In the genomic region with DNA sequence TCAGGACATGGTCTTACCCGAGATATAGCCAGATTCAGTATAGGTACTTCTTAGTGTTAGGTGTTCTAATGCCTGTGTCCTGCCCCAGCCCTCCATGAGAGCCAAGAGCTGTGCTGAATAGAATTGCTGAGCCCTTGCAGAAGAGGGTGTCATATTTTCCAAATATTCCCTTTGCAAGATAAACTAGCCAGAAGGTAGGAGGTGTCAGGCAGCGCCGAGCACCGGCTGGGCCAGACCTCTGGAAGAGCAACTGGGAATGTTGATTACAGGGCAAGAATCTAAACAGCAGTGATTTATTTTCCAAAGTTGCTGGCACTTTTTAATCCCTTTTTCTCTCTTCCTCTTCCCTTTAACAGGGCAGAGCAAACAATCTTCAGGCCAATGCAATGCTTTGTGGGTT, we compare ENCODE assay signal across 12 cellular contexts. TPM values are rescaled to one million over a fixed set of nuclear protein-coding genes. Genes with fewer than 3 reads are reported as not detected.
DNase-seq lines count a peak whose midpoint lies in the region; ATAC-seq, FAIRE-seq and TF ChIP-seq lines count a peak whose summit lies in the region.
"Had no signal": no experiment of that assay in that cellular context is flagged by ENCODE, and none has a peak within 500 bp of the region (broad histone marks: within the 10 kb centered on the region; RNA-seq: fewer than 3 reads in every experiment).

No MANE protein-coding gene starts in this region.

- H3K27me3 Mint-ChIP-seq in activated naive CD4-positive, alpha-beta T cell treated with anti-CD3 and anti-CD28 coated beads, Interleukin-2, amount 50 U/mL, for 24 hours, result no peaks in the 10 kb centered on the region
- H3K27me3 Mint-ChIP-seq: activated CD8-positive, alpha-beta memory T cell treated with anti-CD3 and anti-CD28 coated beads, Interleukin-2, amount 10 ng/mL, durations not matched to agents 7 days and 5 days had no signal

- no peak for TF ChIP-seq CTCF in upper lobe of right lung (IDR thresholded peaks at IDR 0.05)
- TF ChIP-seq CTCF in kidney (IDR thresholded peaks at IDR 0.05; ENCODE audit: borderline replicate concordance, extremely low read depth, insufficient read depth), result no peak

- H3K36me3 Mint-ChIP-seq in activated naive CD4-positive, alpha-beta T cell treated with anti-CD3 and anti-CD28 coated beads, Interleukin-2, amount 50 U/mL, for 24 hours, result no peaks in the 10 kb centered on the region
- no peaks in the 10 kb centered on the region for H3K36me3 Mint-ChIP-seq in activated naive CD4-positive, alpha-beta T cell treated with anti-CD3 and anti-CD28 coated beads, Interleukin-2, amount 50 U/mL, for 72 hours
- H3K36me3 Mint-ChIP-seq: activated CD8-positive, alpha-beta memory T cell treated with anti-CD3 and anti-CD28 coated beads, Interleukin-2, amount 10 ng/mL, durations not matched to agents 7 days and 5 days had no signal

- H3K27me3 ChIP-seq in effector memory CD4-positive, alpha-beta T cell (replicated peaks; ENCODE audit: control insufficient read depth, insufficient read depth, low read length, poor library complexity, severe bottlenecking), result no peaks in the 10 kb centered on the region
- H3K27me3 ChIP-seq in upper lobe of right lung, result no peaks in the 10 kb centered on the region

- ATAC-seq in activated naive CD4-positive, alpha-beta T cell treated with anti-CD3 and anti-CD28 coated beads, Interleukin-2, amount 50 U/mL, for 72 hours, result no peak
- ATAC-seq in upper lobe of right lung (no peak), HG02870 (IDR thresholded peaks at IDR 0.05; ENCODE audit: unreplicated experiment) (no peak), HG03196 (IDR thresholded peaks at IDR 0.05; ENCODE audit: unreplicated experiment) (no peak)
- ATAC-seq: activated CD8-positive, alpha-beta memory T cell treated with anti-CD3 and anti-CD28 coated beads, Interleukin-2, amount 10 ng/mL, durations not matched to agents 7 days and 5 days had no signal

- H3K4me3 Mint-ChIP-seq in activated naive CD4-positive, alpha-beta T cell treated with anti-CD3 and anti-CD28 coated beads, Interleukin-2, amount 50 U/mL, for 24 hours, result no peak overlapping the region
- H3K4me3 Mint-ChIP-seq: activated CD8-positive, alpha-beta memory T cell treated with anti-CD3 and anti-CD28 coated beads, Interleukin-2, amount 10 ng/mL, durations not matched to agents 7 days and 5 days had no signal

- no peak for DNase-seq in activated naive CD4-positive, alpha-beta T cell treated with anti-CD3 and anti-CD28 coated beads, Interleukin-2, amount 50 U/mL, for 72 hours (ENCODE audit: low spot score in 2 of 2)
- no peak for DNase-seq in effector memory CD4-positive, alpha-beta T cell
- DNase-seq in upper lobe of right lung, result no peak
- DNase-seq in kidney, result no peak
- DNase-seq: activated CD8-positive, alpha-beta memory T cell treated with anti-CD3 and anti-CD28 coated beads, Interleukin-2, amount 10 ng/mL, durations not matched to agents 7 days and 5 days; activated naive CD4-positive, alpha-beta T cell treated with Interleukin-2 at 50 U/mL for 16 hours; stimulated activated naive CD4-positive, alpha-beta T cell treated with Interleukin-2 at 50 U/mL for 16 hours had no signal

- no peak overlapping the region for H3K4me3 ChIP-seq in effector memory CD4-positive, alpha-beta T cell (ENCODE audit: insufficient read depth, low read depth, low read length, poor library complexity, severe bottlenecking)
- H3K4me3 ChIP-seq in mesodermal cell (ENCODE audit: extremely low read depth, insufficient read depth, low read length, poor library complexity, severe bottlenecking) (no peak overlapping the region), upper lobe of right lung (no peak overlapping the region), kidney (ENCODE audit: low read length in 2 of 2) (no peak overlapping the region)

- no peak for FAIRE-seq in kidney (lab: Jason Lieb, UNC)
- FAIRE-seq: frontal cortex had no signal

- H3K4me1 Mint-ChIP-seq in activated naive CD4-positive, alpha-beta T cell treated with anti-CD3 and anti-CD28 coated beads, Interleukin-2, amount 50 U/mL, for 24 hours, result peaks cover 17% of the 10 kb centered on the region

- peaks cover 33% of the 10 kb centered on the region for H3K4me1 ChIP-seq in effector memory CD4-positive, alpha-beta T cell (ENCODE audit: control insufficient read depth, insufficient read depth, low read length, poor library complexity, severe bottlenecking)
- peaks cover 45% of the 10 kb centered on the region for H3K4me1 ChIP-seq in mesodermal cell (ENCODE audit: control insufficient read depth, insufficient read depth, low read length, poor library complexity, severe bottlenecking)
- peaks cover 19% of the 10 kb centered on the region for H3K4me1 ChIP-seq in upper lobe of right lung
- H3K4me1 ChIP-seq in kidney (ENCODE audit: control insufficient read depth in 1 of 2, insufficient read depth in 1 of 2, low read depth in 1 of 2, low read length in 2 of 2), result peaks cover 0 to 8% of the 10 kb centered on the region in 2 donors

- H3K9me3 ChIP-seq in effector memory CD4-positive, alpha-beta T cell (ENCODE audit: control insufficient read depth, low read length), result no peaks in the 10 kb centered on the region
- H3K9me3 ChIP-seq in mesodermal cell (ENCODE audit: control insufficient read depth, low read length) (no peaks in the 10 kb centered on the region), upper lobe of right lung (no peaks in the 10 kb centered on the region), kidney (ENCODE audit: control insufficient read depth in 1 of 2, low read length in 2 of 2) (no peaks in the 10 kb centered on the region)

- WGBS in mesodermal cell (ENCODE audit: insufficient coverage in 2 of 2), 2 experiments, result 90% methylated on average over 2 of the region's 4 CpGs; no CpG with 5 or more reads in 1 of the 2 experiments

- no peaks in the 10 kb centered on the region for H3K9me3 Mint-ChIP-seq in activated naive CD4-positive, alpha-beta T cell treated with anti-CD3 and anti-CD28 coated beads, Interleukin-2, amount 50 U/mL, for 24 hours
- H3K9me3 Mint-ChIP-seq in activated naive CD4-positive, alpha-beta T cell treated with anti-CD3 and anti-CD28 coated beads, Interleukin-2, amount 50 U/mL, for 72 hours, result no peaks in the 10 kb centered on the region

- intact Hi-C loops in upper lobe of right lung (cut with DNase I), result no loop called here
- intact Hi-C loops in kidney (cut with DNase I), result no loop called here

- peak overlapping the region; percentile 65 for H3K27ac Mint-ChIP-seq in activated naive CD4-positive, alpha-beta T cell treated with anti-CD3 and anti-CD28 coated beads, Interleukin-2, amount 50 U/mL, for 24 hours
- no peak overlapping the region for H3K27ac Mint-ChIP-seq in activated naive CD4-positive, alpha-beta T cell treated with anti-CD3 and anti-CD28 coated beads, Interleukin-2, amount 50 U/mL, for 72 hours
- H3K27ac Mint-ChIP-seq: activated CD8-positive, alpha-beta memory T cell treated with anti-CD3 and anti-CD28 coated beads, Interleukin-2, amount 10 ng/mL, durations not matched to agents 7 days and 5 days had no signal

- no peak overlapping the region for H3K9ac ChIP-seq in kidney (ENCODE audit: low read length in 2 of 2)

- no peaks in the 10 kb centered on the region for H3K36me3 ChIP-seq in effector memory CD4-positive, alpha-beta T cell (ENCODE audit: control insufficient read depth, insufficient read depth, low read length)
- H3K36me3 ChIP-seq in mesodermal cell (ENCODE audit: control insufficient read depth, insufficient read depth, low read length) (no peaks in the 10 kb centered on the region), upper lobe of right lung (no peaks in the 10 kb centered on the region), kidney (ENCODE audit: control insufficient read depth in 1 of 2, insufficient read depth in 2 of 2, low read length in 2 of 2) (no peaks in the 10 kb centered on the region)

- H3K27ac ChIP-seq in effector memory CD4-positive, alpha-beta T cell (ENCODE audit: insufficient read depth, low read length, poor library complexity, severe bottlenecking), result peak overlapping the region; percentile 93
- H3K27ac ChIP-seq in mesodermal cell (ENCODE audit: low read depth, low read length, severe bottlenecking) (peak overlapping the region; percentile 85), upper lobe of right lung (peak overlapping the region; percentile 11), kidney (ENCODE audit: low read depth in 2 of 2, low read length in 2 of 2) (no peak overlapping the region)

RNA-seq across cellular contexts. Expression of gene EZR, which starts 37.1 kb away (rescaled TPM):
- 100 to 1,000 TPM; 187 to 207 TPM for total RNA-seq in activated naive CD4-positive, alpha-beta T cell treated with anti-CD3 and anti-CD28 coated beads, Interleukin-2, amount 50 U/mL, for 72 hours
- 95.8 TPM for polyA plus RNA-seq in mesodermal cell (2013, experiment 1 of 2)
- polyA plus RNA-seq in mesodermal cell (2013, experiment 2 of 2), result 98.4 TPM
- total RNA-seq in upper lobe of right lung, result 260 TPM
- 636 TPM for total RNA-seq in kidney
- polyA plus RNA-seq in kidney (ENCODE audit: insufficient read depth, low read depth, low replicate concordance), result 154 TPM

Comparison
In these comparisons a context has a peak if more than half of its experiments do, and no peak if none do; other contexts are left out.
1. H3K27ac ChIP-seq: peak in effector memory CD4-positive, alpha-beta T cell (single experiment), mesodermal cell (single experiment) and upper lobe of right lung (single experiment); none in kidney (0 of 2).